ENCODE assay signal across 12 cellular contexts in the genomic region with DNA sequence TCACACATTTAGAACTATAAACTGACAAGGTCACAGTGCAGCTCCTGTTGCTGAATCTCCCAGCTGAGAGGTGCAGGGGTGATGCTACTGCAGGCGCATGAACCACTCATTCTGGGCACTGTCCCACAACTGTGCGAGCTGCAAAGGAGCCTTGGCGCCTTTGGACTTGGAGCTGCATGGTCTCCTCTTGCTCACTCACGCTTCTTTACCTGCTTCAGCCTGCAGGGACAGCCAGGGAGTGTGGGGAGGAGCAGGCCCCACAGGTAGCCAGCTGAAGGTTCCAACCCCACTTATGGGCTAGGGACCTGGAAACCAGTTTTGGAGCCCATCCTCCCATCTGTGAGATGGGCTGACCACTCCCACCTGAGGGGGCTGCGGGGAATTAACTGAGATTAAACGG.
DNase-seq lines count a peak whose midpoint lies in the region; ATAC-seq and TF ChIP-seq lines count a peak whose summit lies in the region.
"Had no signal": no experiment of that assay in that cellular context is flagged by ENCODE, and none has a peak within 500 bp of the region (broad histone marks: within the 10 kb centered on the region; RNA-seq: fewer than 3 reads in every experiment).

No MANE protein-coding gene starts in this region.

- no peak overlapping the region for H4K8ac ChIP-seq in mesenchymal stem cell (ENCODE audit: low read length)

- H3K14ac ChIP-seq in mesenchymal stem cell (ENCODE audit: low read length in 2 of 2) = no peak overlapping the region

- peaks cover 20% of the 10 kb centered on the region for H3K4me1 ChIP-seq in mesenchymal stem cell (ENCODE audit: control insufficient read depth, insufficient read depth, low read depth, low read length)

- H3K18ac ChIP-seq in mesenchymal stem cell (ENCODE audit: low read depth in 1 of 2, low read length in 2 of 2) = no peak overlapping the region

- no peak overlapping the region for H3K23ac ChIP-seq in mesenchymal stem cell (ENCODE audit: low read length in 2 of 2)

- H2BK5ac ChIP-seq in mesenchymal stem cell (ENCODE audit: low read depth, low read length, poor library complexity, severe bottlenecking) = no peak overlapping the region

- H3K9me3 Mint-ChIP-seq in activated naive CD8-positive, alpha-beta T cell (ENCODE audit: low read depth) = no peaks in the 10 kb centered on the region
- H3K9me3 Mint-ChIP-seq in activated naive CD8-positive, alpha-beta T cell treated with anti-CD3 and anti-CD28 coated beads, Interleukin-2, amount 50 U/mL, for 24 hours = no peaks in the 10 kb centered on the region
- H3K9me3 Mint-ChIP-seq in activated T-helper 17 cell treated with anti-CD3 and anti-CD28 coated beads, Interleukin-2, amount 50 U/mL, for 72 hours = no peaks in the 10 kb centered on the region
- H3K9me3 Mint-ChIP-seq: CD14-positive monocyte had no signal

- no peak overlapping the region for H2BK120ac ChIP-seq in mesenchymal stem cell (ENCODE audit: low read depth, low read length)

- H3K27me3 ChIP-seq in mesenchymal stem cell (ENCODE audit: control insufficient read depth in 1 of 2, insufficient read depth in 1 of 2, low read length in 2 of 2) = no peaks in the 10 kb centered on the region

- H3K4ac ChIP-seq in mesenchymal stem cell (ENCODE audit: low read depth in 1 of 2, low read length in 2 of 2) = no peak overlapping the region

- no peak for ATAC-seq in activated naive CD8-positive, alpha-beta T cell treated with anti-CD3 and anti-CD28 coated beads, Interleukin-2, amount 50 U/mL, for 24 hours
- ATAC-seq in activated T-helper 17 cell treated with anti-CD3 and anti-CD28 coated beads, Interleukin-2, amount 50 U/mL, for 72 hours (replicated peaks) = no peak
- no peak for ATAC-seq in GM21528 (IDR thresholded peaks at IDR 0.05; ENCODE audit: low FRiP score, unreplicated experiment)
- ATAC-seq in GM18505 (IDR thresholded peaks at IDR 0.05; ENCODE audit: unreplicated experiment) = no peak
- ATAC-seq: HCT116 had no signal

- no peak overlapping the region for H3K4me3 Mint-ChIP-seq in activated naive CD8-positive, alpha-beta T cell
- H3K4me3 Mint-ChIP-seq in activated naive CD8-positive, alpha-beta T cell treated with anti-CD3 and anti-CD28 coated beads, Interleukin-2, amount 50 U/mL, for 24 hours = no peak overlapping the region
- no peak overlapping the region for H3K4me3 Mint-ChIP-seq in activated T-helper 17 cell treated with anti-CD3 and anti-CD28 coated beads, Interleukin-2, amount 50 U/mL, for 72 hours
- H3K4me3 Mint-ChIP-seq: CD14-positive monocyte had no signal

- peaks cover 27 to 36% of the 10 kb centered on the region in 2 experiments for H3K36me3 ChIP-seq in mesenchymal stem cell (ENCODE audit: control insufficient read depth in 1 of 2, insufficient read depth in 2 of 2, low read depth in 1 of 2, low read length in 2 of 2)

- H3K9me3 ChIP-seq in mesenchymal stem cell (ENCODE audit: control insufficient read depth, low read length) = no peaks in the 10 kb centered on the region

- no peaks in the 10 kb centered on the region for H3K27me3 Mint-ChIP-seq in activated naive CD8-positive, alpha-beta T cell
- no peaks in the 10 kb centered on the region for H3K27me3 Mint-ChIP-seq in activated naive CD8-positive, alpha-beta T cell treated with anti-CD3 and anti-CD28 coated beads, Interleukin-2, amount 50 U/mL, for 24 hours
- no peaks in the 10 kb centered on the region for H3K27me3 Mint-ChIP-seq in activated T-helper 17 cell treated with anti-CD3 and anti-CD28 coated beads, Interleukin-2, amount 50 U/mL, for 72 hours

- no peak overlapping the region for H3K9ac ChIP-seq in mesenchymal stem cell (ENCODE audit: low read length)

- WGBS in mesenchymal stem cell = 95% methylated on average over 6 of the region's 6 CpGs

- peak overlapping the region; percentile 16 for H3K27ac Mint-ChIP-seq in activated naive CD8-positive, alpha-beta T cell
- H3K27ac Mint-ChIP-seq in activated naive CD8-positive, alpha-beta T cell treated with anti-CD3 and anti-CD28 coated beads, Interleukin-2, amount 50 U/mL, for 24 hours = no peak overlapping the region
- H3K27ac Mint-ChIP-seq in activated T-helper 17 cell treated with anti-CD3 and anti-CD28 coated beads, Interleukin-2, amount 50 U/mL, for 72 hours = peak overlapping the region; percentile 36

- DNase-seq in activated naive CD8-positive, alpha-beta T cell treated with anti-CD3 and anti-CD28 coated beads, Interleukin-2, amount 50 U/mL, for 24 hours = no peak
- DNase-seq in mesenteric fat pad (ENCODE audit: low spot score) (peak; percentile 65), mesenchymal stem cell (no peak)
- DNase-seq: DMS53, GF-D8 had no signal

- TF ChIP-seq POLR2A in GM18505 (IDR thresholded peaks at IDR 0.05; ENCODE audit: borderline replicate concordance, extremely low read depth, insufficient read depth, insufficient read length) = no peak

- H4K91ac ChIP-seq in mesenchymal stem cell (ENCODE audit: low read length) = no peak overlapping the region

- no peak overlapping the region for H2BK15ac ChIP-seq in mesenchymal stem cell (ENCODE audit: low read depth, poor library complexity, severe bottlenecking)

- no peak overlapping the region for H3K4me2 ChIP-seq in mesenchymal stem cell (ENCODE audit: low read length, poor library complexity, severe bottlenecking)

- no peak overlapping the region for H3K4me3 ChIP-seq in mesenchymal stem cell (ENCODE audit: insufficient read depth in 1 of 2, low read depth in 1 of 2, low read length in 2 of 2)

- no peaks in the 10 kb centered on the region for H3K36me3 Mint-ChIP-seq in activated naive CD8-positive, alpha-beta T cell
- peaks cover 13% of the 10 kb centered on the region for H3K36me3 Mint-ChIP-seq in activated naive CD8-positive, alpha-beta T cell treated with anti-CD3 and anti-CD28 coated beads, Interleukin-2, amount 50 U/mL, for 24 hours (ENCODE audit: low read depth)
- peaks cover 56% of the 10 kb centered on the region for H3K36me3 Mint-ChIP-seq in activated T-helper 17 cell treated with anti-CD3 and anti-CD28 coated beads, Interleukin-2, amount 50 U/mL, for 72 hours (ENCODE audit: low read depth)

- H3K79me1 ChIP-seq in mesenchymal stem cell (replicated peaks; ENCODE audit: low read length, poor library complexity, severe bottlenecking) = peaks cover 30% of the 10 kb centered on the region

- H3K4me1 Mint-ChIP-seq in activated naive CD8-positive, alpha-beta T cell (ENCODE audit: low read depth) = peaks cover 10% of the 10 kb centered on the region
- peaks cover 12% of the 10 kb centered on the region for H3K4me1 Mint-ChIP-seq in activated naive CD8-positive, alpha-beta T cell treated with anti-CD3 and anti-CD28 coated beads, Interleukin-2, amount 50 U/mL, for 24 hours
- H3K4me1 Mint-ChIP-seq in activated T-helper 17 cell treated with anti-CD3 and anti-CD28 coated beads, Interleukin-2, amount 50 U/mL, for 72 hours = peaks cover 4% of the 10 kb centered on the region

- no peak overlapping the region for H2BK12ac ChIP-seq in mesenchymal stem cell (ENCODE audit: low read length in 2 of 2)

- H2AFZ ChIP-seq in mesenchymal stem cell (ENCODE audit: low read depth, low read length) = no peak overlapping the region

- H2AK5ac ChIP-seq in mesenchymal stem cell (ENCODE audit: low read length, severe bottlenecking) = no peak overlapping the region

- no peak overlapping the region for H3K27ac ChIP-seq in mesenchymal stem cell (ENCODE audit: low read length, poor library complexity, severe bottlenecking)
- H3K27ac ChIP-seq: 22Rv1 had no signal
